10 cellular contexts compared by ENCODE assay signal in genomic region chr11:34449013-34449412, GRCh38. TPM values are rescaled to one million over a fixed set of nuclear protein-coding genes. Genes with fewer than 3 reads are reported as not detected.
A peak's percentile ranks its signal among the peaks of the same experiment; 100 is the strongest.
DNase-seq lines count a peak whose midpoint lies in the region; ATAC-seq and TF ChIP-seq lines count a peak whose summit lies in the region.
"Had no signal": no experiment of that assay in that cellular context is flagged by ENCODE, and none has a peak within 500 bp of the region (broad histone marks: within the 10 kb centered on the region; RNA-seq: fewer than 3 reads in every experiment).

No MANE protein-coding gene starts in this region.

- H3K4me1 Mint-ChIP-seq in T-helper 2 cell treated with Interferon-gamma antibody and Interleukin-4, amounts not matched to agents 5 μg/mL and 100 μg/mL, for 36 hours (ENCODE audit: low read depth): peaks cover 24% of the 10 kb centered on the region
- peaks cover 22 to 56% (median 47%) of the 10 kb centered on the region in 7 donors for H3K4me1 Mint-ChIP-seq in naive thymus-derived CD4-positive, alpha-beta T cell

- H3K36me3 Mint-ChIP-seq in T-helper 2 cell treated with Interferon-gamma antibody and Interleukin-4, amounts not matched to agents 5 μg/mL and 100 μg/mL, for 36 hours (ENCODE audit: low read depth): peaks cover 33% of the 10 kb centered on the region
- peaks cover 9 to 38% (median 32%) of the 10 kb centered on the region in 5 donors for H3K36me3 Mint-ChIP-seq in naive thymus-derived CD4-positive, alpha-beta T cell

- TF ChIP-seq POLR2A in erythroblast (IDR thresholded peaks at IDR 0.05; ENCODE audit: low read length): no peak

- H3K27me3 ChIP-seq in naive thymus-derived CD4-positive, alpha-beta T cell (ENCODE audit: control insufficient read depth in 2 of 2, insufficient read depth in 2 of 2, low read length in 2 of 2): no peaks in the 10 kb centered on the region

- DNase-seq in GF-D8 (lab: John Stamatoyannopoulos, UW): peak; percentile 49
- no peak for DNase-seq in T-helper 2 cell treated with Interferon-gamma antibody and Interleukin-4, amounts not matched to agents 5 μg/mL and 100 μg/mL, for 36 hours (ENCODE audit: low spot score)
- DNase-seq in naive thymus-derived CD4-positive, alpha-beta T cell: no peak
- DNase-seq in AG08395 (ENCODE audit: low spot score): no peak
- no peak for DNase-seq in erythroblast (lab: John Stamatoyannopoulos, UW)
- no peak for DNase-seq in stimulated activated CD8-positive, alpha-beta memory T cell treated with anti-CD3 and anti-CD28 coated beads, Interleukin-4, amount 100 ng/mL, for 48 hours
- DNase-seq: cerebellar nuclear complex, foreskin fibroblast had no signal

- H3K4me3 ChIP-seq in naive thymus-derived CD4-positive, alpha-beta T cell (ENCODE audit: low read length): no peak overlapping the region

- no peak overlapping the region for H3K27ac ChIP-seq in naive thymus-derived CD4-positive, alpha-beta T cell (ENCODE audit: low read depth, low read length)

- peak overlapping the region; percentile 19 for H3K4me3 Mint-ChIP-seq in T-helper 2 cell treated with Interferon-gamma antibody and Interleukin-4, amounts not matched to agents 5 μg/mL and 100 μg/mL, for 36 hours
- peak overlapping the region in 8 of 10 donors; percentile 4 to 59 (median 20) for H3K4me3 Mint-ChIP-seq in naive thymus-derived CD4-positive, alpha-beta T cell

- peaks cover 9 to 13% of the 10 kb centered on the region in 2 donors for H3K4me1 ChIP-seq in naive thymus-derived CD4-positive, alpha-beta T cell (ENCODE audit: control insufficient read depth in 2 of 2, insufficient read depth in 2 of 2, low read length in 2 of 2)

- no peaks in the 10 kb centered on the region for H3K27me3 Mint-ChIP-seq in T-helper 2 cell treated with Interferon-gamma antibody and Interleukin-4, amounts not matched to agents 5 μg/mL and 100 μg/mL, for 36 hours (ENCODE audit: low read depth)
- no peaks in the 10 kb centered on the region for H3K27me3 Mint-ChIP-seq in naive thymus-derived CD4-positive, alpha-beta T cell

- peaks cover 10 to 26% (median 11%) of the 10 kb centered on the region in 3 experiments for H3K36me3 ChIP-seq in naive thymus-derived CD4-positive, alpha-beta T cell (ENCODE audit: control insufficient read depth in 2 of 3, insufficient read depth in 3 of 3, low read length in 3 of 3)

- CTCF ChIA-PET in naive thymus-derived CD4-positive, alpha-beta T cell (lab: Charles Lee): interaction anchor here (0.8 kb wide), 1 partner anchor 16 kb away, joined by 3 read pairs; no protein-coding TSS in a partner anchor

- H3K27ac Mint-ChIP-seq in T-helper 2 cell treated with Interferon-gamma antibody and Interleukin-4, amounts not matched to agents 5 μg/mL and 100 μg/mL, for 36 hours: peak overlapping the region; percentile 8
- H3K27ac Mint-ChIP-seq in naive thymus-derived CD4-positive, alpha-beta T cell: peak overlapping the region in 3 of 9 donors; percentile 24 to 32 (median 27)

- intact Hi-C loops in naive thymus-derived CD4-positive, alpha-beta T cell (cut with micrococcal nuclease): no loop called here

- H3K9me3 Mint-ChIP-seq in T-helper 2 cell treated with Interferon-gamma antibody and Interleukin-4, amounts not matched to agents 5 μg/mL and 100 μg/mL, for 36 hours: no peaks in the 10 kb centered on the region
- no peaks in the 10 kb centered on the region for H3K9me3 Mint-ChIP-seq in naive thymus-derived CD4-positive, alpha-beta T cell

- ATAC-seq in HG02852 (IDR thresholded peaks at IDR 0.05; ENCODE audit: unreplicated experiment): peak; percentile 45
- no peak for ATAC-seq in naive thymus-derived CD4-positive, alpha-beta T cell
- no peak for ATAC-seq in GM18873 (IDR thresholded peaks at IDR 0.05; ENCODE audit: low FRiP score, unreplicated experiment)

- POLR2A ChIA-PET in naive thymus-derived CD4-positive, alpha-beta T cell (lab: Charles Lee): no interaction called here

- H3K9me3 ChIP-seq in naive thymus-derived CD4-positive, alpha-beta T cell (ENCODE audit: control insufficient read depth in 2 of 3, low read length in 3 of 3): no peaks in the 10 kb centered on the region

RNA-seq across cellular contexts. Expression of gene CAT, which starts 10.3 kb away (rescaled TPM):
- 10 to 100 TPM; 23.3 to 55.9 (median 42.6) TPM for total RNA-seq in naive thymus-derived CD4-positive, alpha-beta T cell
- 100 to 1,000 TPM; 100 to 110 TPM for polyA plus RNA-seq in naive thymus-derived CD4-positive, alpha-beta T cell
